In genomic region chr5:129172561-129172960, GRCh38 we compare ENCODE assay signal across 1 cellular context.
TF ChIP-seq lines count a peak whose summit lies in the region.

No MANE protein-coding gene starts in this region.

TF ChIP-seq in H1, 55 proteins besides CTCF, POLR2A, EP300 and RAD21 (continued from another document):
- TF ChIP-seq GABPA (IDR thresholded peaks at IDR 0.05; ENCODE audit: borderline replicate concordance, insufficient read depth, low read length) (no peak), TAF7 (optimal IDR thresholded peaks at IDR 0.05; ENCODE audit: borderline replicate concordance, low read depth, low read length) (no peak), CHD1 (IDR thresholded peaks at IDR 0.05; ENCODE audit: low read depth, low read length) (no peak), TEAD4 (IDR thresholded peaks at IDR 0.05; ENCODE audit: low read depth, low read length) (no peak)
